ENCODE assay signal across 11 cellular contexts in the genomic region with DNA sequence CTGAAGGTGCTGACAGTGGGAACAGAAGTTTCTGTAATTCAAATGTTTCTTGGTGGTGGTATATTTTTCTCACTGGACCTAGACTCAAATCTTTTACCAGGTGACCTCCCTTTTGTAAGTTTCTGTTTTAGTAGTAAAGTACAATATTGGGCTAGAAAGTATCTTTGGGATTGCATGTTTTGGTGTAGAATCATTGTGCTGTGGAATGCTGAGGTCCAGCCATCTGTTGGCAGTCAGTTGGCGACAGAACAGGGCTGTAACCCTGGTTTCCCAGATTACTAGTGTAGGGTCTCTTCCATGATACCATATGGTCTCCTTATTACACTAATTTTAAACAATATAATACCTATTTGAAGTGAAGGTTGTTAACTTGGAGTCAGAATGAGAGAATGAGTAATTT. TPM values are rescaled to one million over a fixed set of nuclear protein-coding genes. Genes with fewer than 3 reads are reported as not detected.
DNase-seq lines count a peak whose midpoint lies in the region; TF ChIP-seq lines count a peak whose summit lies in the region.
"Not testable (repeated sequence)": the region's sequence is repeated elsewhere in the genome, so short reads cannot be mapped to it uniquely, and the experiment has no call there.
"Had no signal": no experiment of that assay in that cellular context is flagged by ENCODE, and none has a peak within 500 bp of the region (broad histone marks: within the 10 kb centered on the region; RNA-seq: fewer than 3 reads in every experiment).

No MANE protein-coding gene starts in this region.

- H3K4me1 ChIP-seq in adipocyte (ENCODE audit: control insufficient read depth, insufficient read depth, low read length); smooth muscle cell (ENCODE audit: low read depth): not testable (repeated sequence)

- DNase-seq in AG08395 (ENCODE audit: low spot score), result peak; percentile 2
- peak; percentile 16 for DNase-seq in DMS 273 treated with DMSO at 0.1 percent for 48 hours (lab: John Stamatoyannopoulos, UW)
- peak; percentile 1 for DNase-seq in HCEC 1CT
- DNase-seq in adipocyte (ENCODE audit: low read depth), result peak; percentile 16
- peak; percentile 17 for DNase-seq in choroid plexus epithelial cell (ENCODE audit: low read depth)
- DNase-seq in hepatic stellate cell (ENCODE audit: low spot score), result peak; percentile 0
- DNase-seq in smooth muscle cell (lab: John Stamatoyannopoulos, UW; ENCODE audit: unreplicated experiment), result not testable (repeated sequence)

- not testable (repeated sequence) for H3K9me3 ChIP-seq in adipocyte (ENCODE audit: control insufficient read depth, low read length); smooth muscle cell (replicated peaks; ENCODE audit: low read depth)

- H3K79me2 ChIP-seq in smooth muscle cell (ENCODE audit: low read depth), result not testable (repeated sequence)

- not testable (repeated sequence) for TF ChIP-seq CTCF in choroid plexus epithelial cell (conservative IDR thresholded peaks at IDR 0.05; ENCODE audit: low read depth, low read length); smooth muscle cell (IDR thresholded peaks at IDR 0.05; ENCODE audit: borderline replicate concordance, insufficient read depth, poor library complexity, severe bottlenecking)

- H4K20me1 ChIP-seq in smooth muscle cell (ENCODE audit: low read depth), result not testable (repeated sequence)

- H3K27ac ChIP-seq in smooth muscle cell (ENCODE audit: low read depth), result peak overlapping the region; percentile 49

- not testable (repeated sequence) for H3K9ac ChIP-seq in adipocyte (ENCODE audit: low read length); smooth muscle cell (ENCODE audit: low read depth)

- H3F3A ChIP-seq in smooth muscle cell (ENCODE audit: low read depth), result not testable (repeated sequence)

- H3K27me3 ChIP-seq in adipocyte (replicated peaks; ENCODE audit: control insufficient read depth, insufficient read depth, low read length); smooth muscle cell (ENCODE audit: low read depth): not testable (repeated sequence)

- H3K36me3 ChIP-seq in adipocyte (ENCODE audit: control insufficient read depth, insufficient read depth, low read length, severe bottlenecking); smooth muscle cell (ENCODE audit: low read depth): not testable (repeated sequence)

- H3K4me2 ChIP-seq in smooth muscle cell, result peak overlapping the region; percentile 63

- H3K4me3 ChIP-seq in adipocyte (ENCODE audit: low read length); choroid plexus epithelial cell (ENCODE audit: low read depth, low read length); smooth muscle cell: not testable (repeated sequence)

- 58% methylated on average over 1 of the region's 1 CpG for WGBS in smooth muscle cell (ENCODE audit: low lambda C conversion rate)

- H2AFZ ChIP-seq in smooth muscle cell (ENCODE audit: low read depth), result not testable (repeated sequence)

RNA-seq across cellular contexts. Expression of gene FABP2, which starts 34.9 kb away (rescaled TPM):
- not detected in 2 replicates for total RNA-seq in smooth muscle cell
- 0.13 TPM in 1 of 2 replicates, not detected in the other for polyA plus RNA-seq in smooth muscle cell
- total RNA-seq: A673; CD4-positive, alpha-beta memory T cell; GM12878; K562 had no signal
- polyA plus RNA-seq: GM12878, K562 had no signal
